Comparison of ENCODE assay signal across 1 cellular context in genomic region chr13:49792550-49793324, GRCh38.
TF ChIP-seq lines count a peak whose summit lies in the region.

A gene with protein sequence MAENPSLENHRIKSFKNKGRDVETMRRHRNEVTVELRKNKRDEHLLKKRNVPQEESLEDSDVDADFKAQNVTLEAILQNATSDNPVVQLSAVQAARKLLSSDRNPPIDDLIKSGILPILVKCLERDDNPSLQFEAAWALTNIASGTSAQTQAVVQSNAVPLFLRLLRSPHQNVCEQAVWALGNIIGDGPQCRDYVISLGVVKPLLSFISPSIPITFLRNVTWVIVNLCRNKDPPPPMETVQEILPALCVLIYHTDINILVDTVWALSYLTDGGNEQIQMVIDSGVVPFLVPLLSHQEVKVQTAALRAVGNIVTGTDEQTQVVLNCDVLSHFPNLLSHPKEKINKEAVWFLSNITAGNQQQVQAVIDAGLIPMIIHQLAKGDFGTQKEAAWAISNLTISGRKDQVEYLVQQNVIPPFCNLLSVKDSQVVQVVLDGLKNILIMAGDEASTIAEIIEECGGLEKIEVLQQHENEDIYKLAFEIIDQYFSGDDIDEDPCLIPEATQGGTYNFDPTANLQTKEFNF (minus strand): TSS chr13:49792682. CDS start chr13:49792506, 176 bp downstream.

TF ChIP-seq in HepG2, 621 proteins besides CTCF, POLR2A, EP300 and RAD21 (continued from another document and continues in another):
- TF ChIP-seq, protein P1, sequence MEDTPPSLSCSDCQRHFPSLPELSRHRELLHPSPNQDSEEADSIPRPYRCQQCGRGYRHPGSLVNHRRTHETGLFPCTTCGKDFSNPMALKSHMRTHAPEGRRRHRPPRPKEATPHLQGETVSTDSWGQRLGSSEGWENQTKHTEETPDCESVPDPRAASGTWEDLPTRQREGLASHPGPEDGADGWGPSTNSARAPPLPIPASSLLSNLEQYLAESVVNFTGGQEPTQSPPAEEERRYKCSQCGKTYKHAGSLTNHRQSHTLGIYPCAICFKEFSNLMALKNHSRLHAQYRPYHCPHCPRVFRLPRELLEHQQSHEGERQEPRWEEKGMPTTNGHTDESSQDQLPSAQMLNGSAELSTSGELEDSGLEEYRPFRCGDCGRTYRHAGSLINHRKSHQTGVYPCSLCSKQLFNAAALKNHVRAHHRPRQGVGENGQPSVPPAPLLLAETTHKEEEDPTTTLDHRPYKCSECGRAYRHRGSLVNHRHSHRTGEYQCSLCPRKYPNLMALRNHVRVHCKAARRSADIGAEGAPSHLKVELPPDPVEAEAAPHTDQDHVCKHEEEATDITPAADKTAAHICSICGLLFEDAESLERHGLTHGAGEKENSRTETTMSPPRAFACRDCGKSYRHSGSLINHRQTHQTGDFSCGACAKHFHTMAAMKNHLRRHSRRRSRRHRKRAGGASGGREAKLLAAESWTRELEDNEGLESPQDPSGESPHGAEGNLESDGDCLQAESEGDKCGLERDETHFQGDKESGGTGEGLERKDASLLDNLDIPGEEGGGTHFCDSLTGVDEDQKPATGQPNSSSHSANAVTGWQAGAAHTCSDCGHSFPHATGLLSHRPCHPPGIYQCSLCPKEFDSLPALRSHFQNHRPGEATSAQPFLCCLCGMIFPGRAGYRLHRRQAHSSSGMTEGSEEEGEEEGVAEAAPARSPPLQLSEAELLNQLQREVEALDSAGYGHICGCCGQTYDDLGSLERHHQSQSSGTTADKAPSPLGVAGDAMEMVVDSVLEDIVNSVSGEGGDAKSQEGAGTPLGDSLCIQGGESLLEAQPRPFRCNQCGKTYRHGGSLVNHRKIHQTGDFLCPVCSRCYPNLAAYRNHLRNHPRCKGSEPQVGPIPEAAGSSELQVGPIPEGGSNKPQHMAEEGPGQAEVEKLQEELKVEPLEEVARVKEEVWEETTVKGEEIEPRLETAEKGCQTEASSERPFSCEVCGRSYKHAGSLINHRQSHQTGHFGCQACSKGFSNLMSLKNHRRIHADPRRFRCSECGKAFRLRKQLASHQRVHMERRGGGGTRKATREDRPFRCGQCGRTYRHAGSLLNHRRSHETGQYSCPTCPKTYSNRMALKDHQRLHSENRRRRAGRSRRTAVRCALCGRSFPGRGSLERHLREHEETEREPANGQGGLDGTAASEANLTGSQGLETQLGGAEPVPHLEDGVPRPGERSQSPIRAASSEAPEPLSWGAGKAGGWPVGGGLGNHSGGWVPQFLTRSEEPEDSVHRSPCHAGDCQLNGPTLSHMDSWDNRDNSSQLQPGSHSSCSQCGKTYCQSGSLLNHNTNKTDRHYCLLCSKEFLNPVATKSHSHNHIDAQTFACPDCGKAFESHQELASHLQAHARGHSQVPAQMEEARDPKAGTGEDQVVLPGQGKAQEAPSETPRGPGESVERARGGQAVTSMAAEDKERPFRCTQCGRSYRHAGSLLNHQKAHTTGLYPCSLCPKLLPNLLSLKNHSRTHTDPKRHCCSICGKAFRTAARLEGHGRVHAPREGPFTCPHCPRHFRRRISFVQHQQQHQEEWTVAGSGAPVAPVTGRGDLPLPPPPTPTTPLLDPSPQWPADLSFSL (CRISPR knock-in tag; IDR thresholded peaks at IDR 0.05), result no peak
- TF ChIP-seq FOXM1 (CRISPR knock-in tag; IDR thresholded peaks at IDR 0.05) (no peak), ZNF460 (CRISPR knock-in tag; IDR thresholded peaks at IDR 0.05; ENCODE audit: borderline replicate concordance) (no peak), PRDM15 (CRISPR knock-in tag; IDR thresholded peaks at IDR 0.05) (no peak; the same call in 1 of the 2 replicates), DNMT1 (CRISPR knock-in tag; IDR thresholded peaks at IDR 0.05) (peak; percentile 56), KAT8 (CRISPR knock-in tag; IDR thresholded peaks at IDR 0.05) (peak; percentile 80), ETV5 (CRISPR knock-in tag; IDR thresholded peaks at IDR 0.05; ENCODE audit: borderline replicate concordance) (no peak), HNF4A (CRISPR knock-in tag; IDR thresholded peaks at IDR 0.05) (peak; percentile 35; the same call in 1 of the 2 replicates), SP5 (CRISPR knock-in tag; IDR thresholded peaks at IDR 0.05; ENCODE audit: borderline replicate concordance, low read depth) (peak; percentile 76), RBFOX2 (IDR thresholded peaks at IDR 0.05; ENCODE audit: low read depth, low read length) (peak; percentile 84), ZGPAT (CRISPR knock-in tag; IDR thresholded peaks at IDR 0.05) (peak; percentile 87), FIP1L1 (IDR thresholded peaks at IDR 0.05; ENCODE audit: borderline replicate concordance, insufficient read depth, low read depth, low read length) (peak; percentile 25; the same call in 1 of the 2 replicates), ZNF709 (CRISPR knock-in tag; IDR thresholded peaks at IDR 0.05) (peak; percentile 85; the same call in 1 of the 2 replicates), ZNF331 (CRISPR knock-in tag; IDR thresholded peaks at IDR 0.05) (peak; percentile 60), SKI (IDR thresholded peaks at IDR 0.05; ENCODE audit: partially characterized antibody) (peak; percentile 36), ZMAT5 (CRISPR knock-in tag; IDR thresholded peaks at IDR 0.05; ENCODE audit: borderline replicate concordance, low read depth) (no peak), ZNF672 (CRISPR knock-in tag; IDR thresholded peaks at IDR 0.05) (no peak), ARID4A (CRISPR knock-in tag; IDR thresholded peaks at IDR 0.05; ENCODE audit: borderline replicate concordance) (peak; percentile 71; the same call in 1 of the 2 replicates), ATF1 (CRISPR knock-in tag; IDR thresholded peaks at IDR 0.05) (no peak), ZNF850 (CRISPR knock-in tag; conservative IDR thresholded peaks at IDR 0.05) (0 out of 2 replicates have a peak, but pooled peaks have one; percentile 68), ZNF317 (CRISPR knock-in tag; IDR thresholded peaks at IDR 0.05) (peak; percentile 41; the same call in 1 of the 2 replicates), MAF1 (CRISPR knock-in tag; IDR thresholded peaks at IDR 0.05; ENCODE audit: borderline replicate concordance) (peak; percentile 25; the same call in 1 of the 2 replicates), HDAC1 (CRISPR knock-in tag; IDR thresholded peaks at IDR 0.05) (peak; percentile 75), KDM4B (CRISPR knock-in tag; IDR thresholded peaks at IDR 0.05) (no peak), FOSL1 (CRISPR knock-in tag; IDR thresholded peaks at IDR 0.05; ENCODE audit: borderline replicate concordance) (no peak), ZNF30 (CRISPR knock-in tag; IDR thresholded peaks at IDR 0.05) (no peak), PRPF4 (IDR thresholded peaks at IDR 0.05; ENCODE audit: low read depth, low read length, poor library complexity, severe bottlenecking) (no peak), ZFP62 (CRISPR knock-in tag; IDR thresholded peaks at IDR 0.05) (no peak)
- TF ChIP-seq, protein P2, sequence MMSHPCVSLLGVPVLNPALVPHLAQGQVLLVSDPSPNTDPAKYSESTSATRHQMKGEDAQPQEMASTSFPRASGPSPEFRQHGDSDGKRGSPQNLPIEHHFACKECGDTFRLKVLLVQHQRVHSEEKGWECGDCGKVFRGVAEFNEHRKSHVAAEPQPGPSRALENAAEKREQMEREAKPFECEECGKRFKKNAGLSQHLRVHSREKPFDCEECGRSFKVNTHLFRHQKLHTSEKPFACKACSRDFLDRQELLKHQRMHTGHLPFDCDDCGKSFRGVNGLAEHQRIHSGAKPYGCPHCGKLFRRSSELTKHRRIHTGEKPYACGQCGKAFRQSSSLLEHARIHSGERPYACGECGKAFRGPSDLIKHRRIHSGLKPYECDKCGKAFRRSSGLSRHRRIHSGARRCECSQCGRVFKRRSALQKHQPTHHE (CRISPR knock-in tag; IDR thresholded peaks at IDR 0.05; ENCODE audit: borderline replicate concordance), result peak; percentile 68; the same call in 1 of the 2 replicates
- TF ChIP-seq, protein P3, sequence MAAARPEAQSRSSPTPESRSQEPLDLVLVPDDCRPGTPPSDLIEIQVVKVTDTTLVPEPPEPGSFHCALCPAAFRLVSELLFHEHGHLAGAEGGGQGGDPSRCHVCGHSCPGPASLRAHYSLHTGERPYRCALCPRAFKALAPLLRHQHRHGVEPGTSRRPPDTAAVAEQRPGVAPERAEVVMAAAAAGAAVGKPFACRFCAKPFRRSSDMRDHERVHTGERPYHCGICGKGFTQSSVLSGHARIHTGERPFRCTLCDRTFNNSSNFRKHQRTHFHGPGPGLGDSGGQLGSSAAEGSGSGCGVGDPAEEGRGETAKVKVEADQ (CRISPR knock-in tag; IDR thresholded peaks at IDR 0.05; ENCODE audit: borderline replicate concordance), result no peak; the same call in 1 of the 2 replicates
- TF ChIP-seq, protein P4, sequence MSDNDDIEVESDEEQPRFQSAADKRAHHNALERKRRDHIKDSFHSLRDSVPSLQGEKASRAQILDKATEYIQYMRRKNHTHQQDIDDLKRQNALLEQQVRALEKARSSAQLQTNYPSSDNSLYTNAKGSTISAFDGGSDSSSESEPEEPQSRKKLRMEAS (IDR thresholded peaks at IDR 0.05), result peak; percentile 84
- TF ChIP-seq, protein P5, sequence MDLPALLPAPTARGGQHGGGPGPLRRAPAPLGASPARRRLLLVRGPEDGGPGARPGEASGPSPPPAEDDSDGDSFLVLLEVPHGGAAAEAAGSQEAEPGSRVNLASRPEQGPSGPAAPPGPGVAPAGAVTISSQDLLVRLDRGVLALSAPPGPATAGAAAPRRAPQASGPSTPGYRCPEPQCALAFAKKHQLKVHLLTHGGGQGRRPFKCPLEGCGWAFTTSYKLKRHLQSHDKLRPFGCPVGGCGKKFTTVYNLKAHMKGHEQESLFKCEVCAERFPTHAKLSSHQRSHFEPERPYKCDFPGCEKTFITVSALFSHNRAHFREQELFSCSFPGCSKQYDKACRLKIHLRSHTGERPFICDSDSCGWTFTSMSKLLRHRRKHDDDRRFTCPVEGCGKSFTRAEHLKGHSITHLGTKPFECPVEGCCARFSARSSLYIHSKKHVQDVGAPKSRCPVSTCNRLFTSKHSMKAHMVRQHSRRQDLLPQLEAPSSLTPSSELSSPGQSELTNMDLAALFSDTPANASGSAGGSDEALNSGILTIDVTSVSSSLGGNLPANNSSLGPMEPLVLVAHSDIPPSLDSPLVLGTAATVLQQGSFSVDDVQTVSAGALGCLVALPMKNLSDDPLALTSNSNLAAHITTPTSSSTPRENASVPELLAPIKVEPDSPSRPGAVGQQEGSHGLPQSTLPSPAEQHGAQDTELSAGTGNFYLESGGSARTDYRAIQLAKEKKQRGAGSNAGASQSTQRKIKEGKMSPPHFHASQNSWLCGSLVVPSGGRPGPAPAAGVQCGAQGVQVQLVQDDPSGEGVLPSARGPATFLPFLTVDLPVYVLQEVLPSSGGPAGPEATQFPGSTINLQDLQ (CRISPR knock-in tag; IDR thresholded peaks at IDR 0.05), result peak; percentile 82; the same call in 1 of the 2 replicates
